8 cellular contexts compared by ENCODE assay signal in genomic region chr9:113112706-113113510, GRCh38. TPM values are rescaled to one million over a fixed set of nuclear protein-coding genes. Genes with fewer than 3 reads are reported as not detected.
DNase-seq lines count a peak whose midpoint lies in the region; ATAC-seq and TF ChIP-seq lines count a peak whose summit lies in the region.
"Not testable (repeated sequence)": the region's sequence is repeated elsewhere in the genome, so short reads cannot be mapped to it uniquely, and the experiment has no call there.

No MANE protein-coding gene starts in this region.

- H3K4me1 ChIP-seq in Caco-2; MM.1S (ENCODE audit: low read length); gastrocnemius medialis: not testable (repeated sequence)

- peak in 1 of 2 experiments; percentile 8 for DNase-seq in Caco-2
- not testable (repeated sequence) for DNase-seq in MM.1S; WTC11 (ENCODE audit: low spot score); gastrocnemius medialis
- DNase-seq in dermis blood vessel endothelial cell = peak; percentile 12
- peak; percentile 59 for DNase-seq in kidney tubule cell (ENCODE audit: low spot score)

- not testable (repeated sequence) for BruUV-seq in Caco-2 (replicated peaks; lab: Mats Ljungman, UMichigan)

- not testable (repeated sequence) for H3K4me2 ChIP-seq in MM.1S (ENCODE audit: low read depth, low read length)

- not testable (repeated sequence) for H3F3A ChIP-seq in MM.1S (ENCODE audit: insufficient read depth, low read length)

- not testable (repeated sequence) for H3K9me3 Mint-ChIP-seq in Caco-2 (ENCODE audit: unreplicated experiment); WTC11

- not testable (repeated sequence) for H3K27me3 ChIP-seq in Caco-2 (replicated peaks; ENCODE audit: control insufficient read depth, insufficient read depth, low read length); gastrocnemius medialis
- H3K27me3 ChIP-seq in MM.1S (replicated peaks; ENCODE audit: insufficient read depth, low read length) = peaks cover 11% of the 10 kb centered on the region

- H3K4me3 Mint-ChIP-seq in Caco-2 (ENCODE audit: unreplicated experiment) = peak overlapping the region; percentile 47
- H3K4me3 Mint-ChIP-seq in WTC11 = not testable (repeated sequence)

- H3K9me3 ChIP-seq in Caco-2; MM.1S (replicated peaks; ENCODE audit: insufficient read depth, low read length); gastrocnemius medialis: not testable (repeated sequence)

- not testable (repeated sequence) for H3K4me3 ChIP-seq in Caco-2 (ENCODE audit: low read depth, low read length); MM.1S (ENCODE audit: low read length); gastrocnemius medialis

- not testable (repeated sequence) for H3K4me1 Mint-ChIP-seq in Caco-2 (ENCODE audit: low read depth, unreplicated experiment); WTC11

- not testable (repeated sequence) for TF ChIP-seq POLR2A in gastrocnemius medialis (IDR thresholded peaks at IDR 0.05)

- not testable (repeated sequence) for H3K9ac ChIP-seq in MM.1S (ENCODE audit: low read length)

- TF ChIP-seq CTCF in Caco-2 (IDR thresholded peaks at IDR 0.05; ENCODE audit: insufficient read depth in 1 of 2, low read depth in 1 of 2, low read length in 1 of 2, severe bottlenecking in 1 of 2, unreplicated experiment in 1 of 2) (peak in 1 of 2 experiments; percentile 25), MM.1S (IDR thresholded peaks at IDR 0.05; ENCODE audit: low read length) (peak; percentile 15), WTC11 (IDR thresholded peaks at IDR 0.05) (peak; percentile 47; the same call in 1 of the 2 replicates), gastrocnemius medialis (IDR thresholded peaks at IDR 0.05 in 4 of 5, conservative IDR thresholded peaks at IDR 0.05 in 1 of 5) (peak in 4 of 5 experiments; percentile 49 to 90 (median 76))

- H4K20me1 ChIP-seq in MM.1S (ENCODE audit: insufficient read depth, low read length) = not testable (repeated sequence)

- in situ Hi-C loops in gastrocnemius medialis (cut with MboI; ENCODE audit: low sequenced_read_pairs in 4 of 4) = not testable (repeated sequence)

- not testable (repeated sequence) for H3K36me3 Mint-ChIP-seq in Caco-2 (ENCODE audit: insufficient read depth, unreplicated experiment); WTC11

- not testable (repeated sequence) for H3K36me3 ChIP-seq in Caco-2 (ENCODE audit: control insufficient read depth, insufficient read depth, low read length); MM.1S (replicated peaks; ENCODE audit: insufficient read depth, low read length); gastrocnemius medialis

- H3K9me2 ChIP-seq in MM.1S (replicated peaks; ENCODE audit: insufficient read depth, low read length) = not testable (repeated sequence)

- not testable (repeated sequence) for H2AFZ ChIP-seq in MM.1S (ENCODE audit: low read length)

- intact Hi-C loops in Caco-2 (cut with micrococcal nuclease; ENCODE audit: unreplicated experiment) (loop anchor here (5.0 kb wide), 1 partner anchor 186 kb away; no protein-coding TSS in a partner anchor), gastrocnemius medialis (cut with DNase I; ENCODE audit: low total_unique reads) (loop anchor here (5.0 kb wide), 2 partner anchors 39 to 164 kb away; partner anchors contain the start of genes CDC26, PRPF4 and SLC31A2)

- not testable (repeated sequence) for H3K27ac Mint-ChIP-seq in Caco-2 (ENCODE audit: unreplicated experiment); WTC11

- H3K27ac ChIP-seq in MM.1S (ENCODE audit: low read length); gastrocnemius medialis: not testable (repeated sequence)

- H3K79me2 ChIP-seq in MM.1S (ENCODE audit: low read length) = not testable (repeated sequence)

- peak; percentile 59 for ATAC-seq in GM19452 (IDR thresholded peaks at IDR 0.05; ENCODE audit: unreplicated experiment)
- ATAC-seq in HG02973 (IDR thresholded peaks at IDR 0.05; ENCODE audit: unreplicated experiment) = peak; percentile 68
- peak; percentile 69 for ATAC-seq in WTC11
- peak; percentile 76 to 83 for ATAC-seq in gastrocnemius medialis

- CTCF ChIA-PET in Caco-2 (lab: Charles Lee) = interaction anchor here (0.6 to 0.9 kb wide), 4 partner anchors 38 to 190 kb away, joined by 3 read pairs; partner anchors contain the start of gene SLC31A2
- CTCF ChIA-PET in WTC11 (lab: Charles Lee) = interaction anchor here (0.9 to 1.4 kb wide), 5 partner anchors 12 to 190 kb away, joined by 3 to 5 read pairs (median 4); partner anchors contain the start of gene ZNF883

- POLR2A ChIA-PET in Caco-2 (lab: Charles Lee); WTC11 (lab: Charles Lee): not testable (repeated sequence)

- not testable (repeated sequence) for H3K27me3 Mint-ChIP-seq in Caco-2 (ENCODE audit: insufficient read depth, unreplicated experiment); WTC11 (ENCODE audit: low read depth)

RNA-seq across cellular contexts. Expression of gene SLC31A2, which starts 37.9 kb away (rescaled TPM):
- 4.7 and 5.1 TPM in 2 replicates for total RNA-seq in Caco-2 (2022)
- 1.7 to 2.0 TPM (median 1.8 TPM) in 3 replicates for total RNA-seq in WTC11 (2021)
- 4.2 and 7.3 TPM in 2 replicates for total RNA-seq in dermis blood vessel endothelial cell
- 10 to 100 TPM; 17.5 to 29.6 (median 23.9) TPM for total RNA-seq in gastrocnemius medialis

RNA-seq across cellular contexts. Expression of gene ZFP37, which starts 56.4 kb away (rescaled TPM):
- total RNA-seq in Caco-2 (2022) (not detected in 2 replicates), WTC11 (2021) (4.6 to 5.6 TPM (median 5.2 TPM) in 3 replicates), dermis blood vessel endothelial cell (1.7 and 2.0 TPM in 2 replicates), gastrocnemius medialis (1 to 10 TPM in 3 of 4 donors, under 1 TPM in 1; 0.49 to 2.6 (median 1.7) TPM)
